In genomic region chr12:120130011-120130410, GRCh38 we compare ENCODE assay signal across 16 cellular contexts. TPM values are rescaled to one million over a fixed set of nuclear protein-coding genes. Genes with fewer than 3 reads are reported as not detected.
DNase-seq lines count a peak whose midpoint lies in the region; ATAC-seq and TF ChIP-seq lines count a peak whose summit lies in the region.
"Had no signal": no experiment of that assay in that cellular context is flagged by ENCODE, and none has a peak within 500 bp of the region (broad histone marks: within the 10 kb centered on the region; RNA-seq: fewer than 3 reads in every experiment).

No MANE protein-coding gene starts in this region.

- no peaks in the 10 kb centered on the region for H3K27me3 Mint-ChIP-seq in activated CD8-positive, alpha-beta T cell treated with anti-CD3 and anti-CD28 coated beads, Interleukin-2, amount 10 ng/mL, durations not matched to agents 7 days and 5 days (ENCODE audit: low read depth)
- no peaks in the 10 kb centered on the region for H3K27me3 Mint-ChIP-seq in activated CD8-positive, alpha-beta T cell treated with anti-CD3 and anti-CD28 coated beads for 36 hours
- H3K27me3 Mint-ChIP-seq in stimulated activated naive CD8-positive, alpha-beta T cell treated with anti-CD3 and anti-CD28 coated beads, Interleukin-15, Interleukin-2, amounts not matched to agents 100 ng/mL and 50 ng/mL, for 24 hours = no peaks in the 10 kb centered on the region
- no peaks in the 10 kb centered on the region for H3K27me3 Mint-ChIP-seq in stimulated activated naive CD8-positive, alpha-beta T cell treated with anti-CD3 and anti-CD28 coated beads, Interleukin-15, amount 100 ng/mL, for 72 hours
- H3K27me3 Mint-ChIP-seq: CD8-positive, alpha-beta memory T cell had no signal

- H3K4me1 ChIP-seq in psoas muscle = peaks cover 9% of the 10 kb centered on the region
- H3K4me1 ChIP-seq: Caco-2 had no signal

- H3K27me3 ChIP-seq in psoas muscle (ENCODE audit: insufficient read depth in 3 of 3, low read length in 2 of 3) = no peaks in the 10 kb centered on the region
- H3K27me3 ChIP-seq: BLaER1 had no signal

- intact Hi-C loops in activated CD8-positive, alpha-beta T cell treated with anti-CD3 and anti-CD28 coated beads for 36 hours (cut with micrococcal nuclease) = no loop called here
- intact Hi-C loops in psoas muscle (cut with DNase I) = no loop called here

- POLR2A ChIA-PET in activated CD8-positive, alpha-beta T cell treated with anti-CD3 and anti-CD28 coated beads, Interleukin-2, amount 10 ng/mL, durations not matched to agents 7 days and 5 days (lab: Charles Lee) = no interaction called here
- POLR2A ChIA-PET in activated CD8-positive, alpha-beta T cell treated with anti-CD3 and anti-CD28 coated beads for 36 hours (lab: Charles Lee) = no interaction called here

- 59 to 75% (median 66%) methylated on average over 6 of the region's 6 CpGs for WGBS in psoas muscle, 3 donors

- H3K9me3 ChIP-seq in psoas muscle = no peaks in the 10 kb centered on the region
- H3K9me3 ChIP-seq: BLaER1, Caco-2 had no signal

- H3K27ac ChIP-seq in psoas muscle = no peak overlapping the region
- H3K27ac ChIP-seq: 22Rv1, BLaER1, GM23248 had no signal

- H3K4me3 ChIP-seq in psoas muscle = no peak overlapping the region
- H3K4me3 ChIP-seq: BLaER1, GM12878, GM23248 had no signal

- H3K4me1 Mint-ChIP-seq in activated CD8-positive, alpha-beta T cell treated with anti-CD3 and anti-CD28 coated beads, Interleukin-2, amount 10 ng/mL, durations not matched to agents 7 days and 5 days (ENCODE audit: low read depth) = peaks cover 13% of the 10 kb centered on the region
- H3K4me1 Mint-ChIP-seq in activated CD8-positive, alpha-beta T cell treated with anti-CD3 and anti-CD28 coated beads for 36 hours (ENCODE audit: low read depth) = peaks cover 28% of the 10 kb centered on the region
- peaks cover 40% of the 10 kb centered on the region for H3K4me1 Mint-ChIP-seq in stimulated activated naive CD8-positive, alpha-beta T cell treated with anti-CD3 and anti-CD28 coated beads, Interleukin-15, Interleukin-2, amounts not matched to agents 100 ng/mL and 50 ng/mL, for 24 hours (ENCODE audit: low read depth)
- H3K4me1 Mint-ChIP-seq in stimulated activated naive CD8-positive, alpha-beta T cell treated with anti-CD3 and anti-CD28 coated beads, Interleukin-15, amount 100 ng/mL, for 72 hours = peaks cover 39% of the 10 kb centered on the region

- CTCF ChIA-PET in activated CD8-positive, alpha-beta T cell treated with anti-CD3 and anti-CD28 coated beads, Interleukin-2, amount 10 ng/mL, durations not matched to agents 7 days and 5 days (lab: Charles Lee) = no interaction called here
- CTCF ChIA-PET in activated CD8-positive, alpha-beta T cell treated with anti-CD3 and anti-CD28 coated beads for 36 hours (lab: Charles Lee) = no interaction called here

- H3K36me3 Mint-ChIP-seq in activated CD8-positive, alpha-beta T cell treated with anti-CD3 and anti-CD28 coated beads, Interleukin-2, amount 10 ng/mL, durations not matched to agents 7 days and 5 days (ENCODE audit: low read depth) = peaks cover 64% of the 10 kb centered on the region
- H3K36me3 Mint-ChIP-seq in activated CD8-positive, alpha-beta T cell treated with anti-CD3 and anti-CD28 coated beads for 36 hours (ENCODE audit: low read depth) = peaks cover 59% of the 10 kb centered on the region
- H3K36me3 Mint-ChIP-seq in stimulated activated naive CD8-positive, alpha-beta T cell treated with anti-CD3 and anti-CD28 coated beads, Interleukin-15, Interleukin-2, amounts not matched to agents 100 ng/mL and 50 ng/mL, for 24 hours (ENCODE audit: low read depth) = peaks cover 75% of the 10 kb centered on the region

- H3K36me3 ChIP-seq in psoas muscle (ENCODE audit: insufficient read depth in 1 of 2, low read depth in 1 of 2) = peaks cover 33 to 95% of the 10 kb centered on the region in 2 donors

- no peaks in the 10 kb centered on the region for H3K9me3 Mint-ChIP-seq in activated CD8-positive, alpha-beta T cell treated with anti-CD3 and anti-CD28 coated beads, Interleukin-2, amount 10 ng/mL, durations not matched to agents 7 days and 5 days (ENCODE audit: insufficient read depth)
- no peaks in the 10 kb centered on the region for H3K9me3 Mint-ChIP-seq in activated CD8-positive, alpha-beta T cell treated with anti-CD3 and anti-CD28 coated beads for 36 hours
- H3K9me3 Mint-ChIP-seq in stimulated activated naive CD8-positive, alpha-beta T cell treated with anti-CD3 and anti-CD28 coated beads, Interleukin-15, Interleukin-2, amounts not matched to agents 100 ng/mL and 50 ng/mL, for 24 hours = no peaks in the 10 kb centered on the region
- H3K9me3 Mint-ChIP-seq in stimulated activated naive CD8-positive, alpha-beta T cell treated with anti-CD3 and anti-CD28 coated beads, Interleukin-15, amount 100 ng/mL, for 72 hours = no peaks in the 10 kb centered on the region
- H3K9me3 Mint-ChIP-seq: CD8-positive, alpha-beta memory T cell had no signal

- DNase-seq in activated CD8-positive, alpha-beta T cell treated with anti-CD3 and anti-CD28 coated beads, Interleukin-2, amount 10 ng/mL, durations not matched to agents 7 days and 5 days = no peak
- DNase-seq in activated CD8-positive, alpha-beta T cell treated with anti-CD3 and anti-CD28 coated beads for 36 hours = no peak
- no peak for DNase-seq in stimulated activated naive CD8-positive, alpha-beta T cell treated with anti-CD3 and anti-CD28 coated beads, Interleukin-15, Interleukin-2, amounts not matched to agents 100 U/mL and 50 U/mL, for 24 hours
- DNase-seq in psoas muscle (no peak), mesenteric fat pad (ENCODE audit: low spot score) (no peak), NCI-H510A treated with DMSO at 0.1 percent for 48 hours (lab: John Stamatoyannopoulos, UW) (no peak)
- DNase-seq in stimulated activated naive CD8-positive, alpha-beta T cell treated with anti-CD3 and anti-CD28 coated beads, Interleukin-15, amount 100 ng/mL, for 72 hours = no peak
- DNase-seq: Caco-2; CD8-positive, alpha-beta memory T cell; DMS53; GM23248; H7 had no signal

- no peak for TF ChIP-seq CTCF in activated CD8-positive, alpha-beta T cell treated with anti-CD3 and anti-CD28 coated beads for 36 hours (IDR thresholded peaks at IDR 0.05)
- no peak for TF ChIP-seq CTCF in psoas muscle (IDR thresholded peaks at IDR 0.05)

- peak overlapping the region; percentile 40 for H3K27ac Mint-ChIP-seq in activated CD8-positive, alpha-beta T cell treated with anti-CD3 and anti-CD28 coated beads, Interleukin-2, amount 10 ng/mL, durations not matched to agents 7 days and 5 days
- H3K27ac Mint-ChIP-seq in activated CD8-positive, alpha-beta T cell treated with anti-CD3 and anti-CD28 coated beads for 36 hours = no peak overlapping the region
- peak overlapping the region; percentile 66 for H3K27ac Mint-ChIP-seq in stimulated activated naive CD8-positive, alpha-beta T cell treated with anti-CD3 and anti-CD28 coated beads, Interleukin-15, Interleukin-2, amounts not matched to agents 100 ng/mL and 50 ng/mL, for 24 hours
- peak overlapping the region; percentile 7 to 60 for H3K27ac Mint-ChIP-seq in stimulated activated naive CD8-positive, alpha-beta T cell treated with anti-CD3 and anti-CD28 coated beads, Interleukin-15, amount 100 ng/mL, for 72 hours

- H3K4me3 Mint-ChIP-seq in activated CD8-positive, alpha-beta T cell treated with anti-CD3 and anti-CD28 coated beads, Interleukin-2, amount 10 ng/mL, durations not matched to agents 7 days and 5 days = no peak overlapping the region
- no peak overlapping the region for H3K4me3 Mint-ChIP-seq in activated CD8-positive, alpha-beta T cell treated with anti-CD3 and anti-CD28 coated beads for 36 hours
- H3K4me3 Mint-ChIP-seq in stimulated activated naive CD8-positive, alpha-beta T cell treated with anti-CD3 and anti-CD28 coated beads, Interleukin-15, Interleukin-2, amounts not matched to agents 100 ng/mL and 50 ng/mL, for 24 hours = no peak overlapping the region
- no peak overlapping the region for H3K4me3 Mint-ChIP-seq in stimulated activated naive CD8-positive, alpha-beta T cell treated with anti-CD3 and anti-CD28 coated beads, Interleukin-15, amount 100 ng/mL, for 72 hours
- H3K4me3 Mint-ChIP-seq: CD8-positive, alpha-beta memory T cell had no signal

- no peak for ATAC-seq in activated CD8-positive, alpha-beta T cell treated with anti-CD3 and anti-CD28 coated beads, Interleukin-2, amount 10 ng/mL, durations not matched to agents 7 days and 5 days
- no peak for ATAC-seq in activated CD8-positive, alpha-beta T cell treated with anti-CD3 and anti-CD28 coated beads for 36 hours
- no peak for ATAC-seq in stimulated activated naive CD8-positive, alpha-beta T cell treated with anti-CD3 and anti-CD28 coated beads, Interleukin-15, Interleukin-2, amounts not matched to agents 100 U/mL and 50 U/mL, for 24 hours
- peak; percentile 24 to 50 (median 36) for ATAC-seq in psoas muscle
- ATAC-seq in stimulated activated naive CD8-positive, alpha-beta T cell treated with anti-CD3 and anti-CD28 coated beads, Interleukin-15, amount 100 ng/mL, for 72 hours = no peak
- ATAC-seq: GM12878 had no signal

RNA-seq across cellular contexts. Expression of gene RAB35, which starts 13.5 kb away (rescaled TPM):
- 10 to 100 TPM; 61.0 to 64.6 TPM for total RNA-seq in activated CD8-positive, alpha-beta T cell treated with anti-CD3 and anti-CD28 coated beads, Interleukin-2, amount 10 ng/mL, durations not matched to agents 7 days and 5 days
- 10 to 100 TPM; 38.2 to 41.5 TPM for total RNA-seq in activated CD8-positive, alpha-beta T cell treated with anti-CD3 and anti-CD28 coated beads for 36 hours
- total RNA-seq in psoas muscle = 10 to 100 TPM; 24.0 to 38.7 (median 35.6) TPM
- polyA plus RNA-seq in psoas muscle = 10 to 100 TPM; 18.9 to 33.2 (median 31.1) TPM
- total RNA-seq in mesenteric fat pad = 62.4 TPM

Comparison
In these comparisons a context has a peak if more than half of its experiments do, and no peak if none do; other contexts are left out.
1. ATAC-seq: peak in psoas muscle (4 of 4); none in activated CD8-positive, alpha-beta T cell treated with anti-CD3 and anti-CD28 coated beads, Interleukin-2, amount 10 ng/mL, durations not matched to agents 7 days and 5 days (single experiment), activated CD8-positive, alpha-beta T cell treated with anti-CD3 and anti-CD28 coated beads for 36 hours (single experiment), stimulated activated naive CD8-positive, alpha-beta T cell treated with anti-CD3 and anti-CD28 coated beads, Interleukin-15, Interleukin-2, amounts not matched to agents 100 U/mL and 50 U/mL, for 24 hours (single experiment) and stimulated activated naive CD8-positive, alpha-beta T cell treated with anti-CD3 and anti-CD28 coated beads, Interleukin-15, amount 100 ng/mL, for 72 hours (single experiment).